25 cellular contexts compared by ENCODE assay signal in genomic region chr12:30396576-30396975, GRCh38.
"Had no signal": no experiment of that assay in that cellular context is flagged by ENCODE, and none has a peak within 500 bp of the region (broad histone marks: within the 10 kb centered on the region; RNA-seq: fewer than 3 reads in every experiment).

No MANE protein-coding gene starts in this region.

- ATAC-seq: natural killer cell; psoas muscle; right cardiac atrium; right lobe of liver; stimulated activated effector memory CD8-positive, alpha-beta T cell treated with anti-CD3 and anti-CD28 coated beads, Interleukin-12 subunit alpha, Interleukin-12 subunit beta, amount 100 ng/mL, for 72 hours; stimulated activated naive B cell treated with anti-CD40 and anti-IgM and Interleukin-4, amounts not matched to agents 10 μg/mL and 1 μg/mL and 100 μg/mL, for 72 hours had no signal

- H3K27ac ChIP-seq: neural progenitor cell, ovary, parathyroid adenoma, psoas muscle, right lobe of liver, sigmoid colon, stomach, thoracic aorta, thyroid gland, tibial nerve, upper lobe of left lung, uterus had no signal

- H3K36me3 ChIP-seq: ovary, right lobe of liver, sigmoid colon, stomach, thoracic aorta, thyroid gland, tibial nerve, upper lobe of left lung, uterus had no signal

- DNase-seq: natural killer cell; occipital lobe; ovary; posterior cingulate gyrus; psoas muscle; right cardiac atrium; right lobe of liver; sigmoid colon; small intestine; stimulated activated CD4-positive, alpha-beta T cell treated with anti-CD3 and anti-CD28 coated beads, Interleukin-15, amount 100 ng/mL, for 24 hours; stimulated activated CD4-positive, alpha-beta T cell treated with anti-CD3 and anti-CD28 coated beads, Interleukin-2, amount 100 ng/mL, for 24 hours; stimulated activated CD4-positive, alpha-beta T cell treated with anti-CD3 and anti-CD28 coated beads, Interleukin-2, amount 100 ng/mL, for 48 hours; stimulated activated CD4-positive, alpha-beta T cell treated with anti-CD3 and anti-CD28 coated beads, Interleukin-4, amount 100 ng/mL, for 24 hours; stimulated activated naive B cell treated with anti-CD40 and anti-IgM and Interleukin-4, amounts not matched to agents 10 μg/mL and 1 μg/mL and 100 μg/mL, for 72 hours; stimulated activated naive CD4-positive, alpha-beta T cell treated with Interleukin-2 at 50 U/mL for 16 hours; stomach; thyroid gland; trophoblast cell; upper lobe of left lung; uterus had no signal

- H3K27me3 ChIP-seq: neural progenitor cell, ovary, right lobe of liver, sigmoid colon, stomach, thyroid gland, tibial nerve, upper lobe of left lung, uterus had no signal

- H3K9ac ChIP-seq: neural progenitor cell, parathyroid adenoma had no signal

- H3K4me3 ChIP-seq: neural progenitor cell, ovary, psoas muscle, right lobe of liver, sigmoid colon, stomach, thoracic aorta, thyroid gland, tibial nerve, upper lobe of left lung, uterus had no signal

- FAIRE-seq: small intestine had no signal

- H3K4me1 ChIP-seq: neural progenitor cell, parathyroid adenoma, psoas muscle, sigmoid colon, stomach, thyroid gland, tibial nerve, upper lobe of left lung, uterus had no signal

- H3K4me2 ChIP-seq: neural progenitor cell had no signal

- H3K79me2 ChIP-seq: parathyroid adenoma had no signal

- H3K9me3 ChIP-seq: ovary, psoas muscle, right lobe of liver, sigmoid colon, thoracic aorta, thyroid gland, tibial nerve, upper lobe of left lung, uterus had no signal
